Comparison of ENCODE assay signal across 19 cellular contexts in genomic region chr18:28626757-28627156, GRCh38.
"Had no signal": no experiment of that assay in that cellular context is flagged by ENCODE, and none has a peak within 500 bp of the region (broad histone marks: within the 10 kb centered on the region; RNA-seq: fewer than 3 reads in every experiment).

No MANE protein-coding gene starts in this region.

- H3K4me1 ChIP-seq: gastroesophageal sphincter, sigmoid colon, thyroid gland, uterus had no signal

- DNase-seq: dorsolateral prefrontal cortex; effector CD8-positive, alpha-beta T cell; glutamatergic neuron; immature natural killer cell; left colon; mesendoderm; naive B cell; nephron progenitor cell; posterior cingulate gyrus; sigmoid colon; stimulated activated CD4-positive, alpha-beta T cell treated with anti-CD3 and anti-CD28 coated beads, Interleukin-2, amount 100 ng/mL, for 48 hours; stimulated activated naive CD4-positive, alpha-beta T cell treated with Interleukin-2 at 50 U/mL for 16 hours; thyroid gland; uterus had no signal

- H3K4me1 Mint-ChIP-seq: naive B cell, nephron progenitor cell had no signal

- H3K27me3 ChIP-seq: dorsolateral prefrontal cortex, gastroesophageal sphincter, sigmoid colon, thyroid gland, uterus had no signal

- H3K9me3 ChIP-seq: gastroesophageal sphincter, sigmoid colon, thyroid gland, uterus had no signal

- H3K9me3 Mint-ChIP-seq: nephron progenitor cell, type B pancreatic cell had no signal

- H3K4me3 Mint-ChIP-seq: naive B cell, nephron progenitor cell, type B pancreatic cell had no signal

- H3K27ac Mint-ChIP-seq: naive B cell, nephron progenitor cell, type B pancreatic cell had no signal

- H3K36me3 ChIP-seq: gastroesophageal sphincter, sigmoid colon, thyroid gland, uterus had no signal

- ATAC-seq: esophagus mucosa, gastroesophageal sphincter, left colon had no signal

- H3K27me3 Mint-ChIP-seq: naive B cell, type B pancreatic cell had no signal

- H3K27ac ChIP-seq: coronary artery, dorsolateral prefrontal cortex, gastroesophageal sphincter, sigmoid colon, skin epidermis, thyroid gland, uterus had no signal

- H3K36me3 Mint-ChIP-seq: immature natural killer cell, naive B cell, type B pancreatic cell had no signal

- H3K4me3 ChIP-seq: coronary artery, dorsolateral prefrontal cortex, gastroesophageal sphincter, sigmoid colon, skin epidermis, thyroid gland, uterus had no signal
